8 cellular contexts compared by ENCODE assay signal in genomic region chr10:29409241-29410051, GRCh38.
DNase-seq lines count a peak whose midpoint lies in the region; ATAC-seq lines count a peak whose summit lies in the region.

No MANE protein-coding gene starts in this region.

- peak overlapping the region; percentile 83 for H3K4me3 ChIP-seq in Jurkat, Clone E6-1 (ENCODE audit: low read length)
- H3K4me3 ChIP-seq in right cardiac atrium (ENCODE audit: low read length) (peak overlapping the region; percentile 72), skeletal muscle cell (ENCODE audit: low read depth, low read length) (peak overlapping the region; percentile 78)

- H3K27ac ChIP-seq in right cardiac atrium (ENCODE audit: low read length) = peak overlapping the region; percentile 95

- peaks cover 6% of the 10 kb centered on the region for H3K4me1 ChIP-seq in right cardiac atrium (ENCODE audit: control insufficient read depth, insufficient read depth, low read length)

- peak; percentile 76 for ATAC-seq in GM21723 (IDR thresholded peaks at IDR 0.05; ENCODE audit: unreplicated experiment)
- peak; percentile 97 to 98 for ATAC-seq in right cardiac atrium
- ATAC-seq in HG02840 (IDR thresholded peaks at IDR 0.05; ENCODE audit: low FRiP score, unreplicated experiment) = no peak

- no peaks in the 10 kb centered on the region for H3K27me3 ChIP-seq in right cardiac atrium (ENCODE audit: control insufficient read depth, insufficient read depth)

- intact Hi-C loops in right cardiac atrium (cut with DNase I) = no loop called here

- DNase-seq in ELF-1 (ENCODE audit: low read depth, low spot score) (peak; percentile 76), SK-N-DZ (ENCODE audit: low spot score) (peak; percentile 66), anterior cingulate cortex (lab: John Stamatoyannopoulos, UW) (peak; percentile 6 to 87 (median 69)), right cardiac atrium (peak; percentile 84 to 93 (median 91)), skeletal muscle cell (ENCODE audit: low read depth) (peak; percentile 23)
- DNase-seq in Jurkat, Clone E6-1 (ENCODE audit: low read depth, low spot score) = peak; percentile 41

- no peaks in the 10 kb centered on the region for H3K9me3 ChIP-seq in right cardiac atrium (ENCODE audit: control insufficient read depth, low read length)

- WGBS in right cardiac atrium = 5% methylated on average over 68 of the region's 68 CpGs

Comparison
In these comparisons a context has a peak if more than half of its experiments do, and no peak if none do; other contexts are left out.
1. DNase-seq: peak in every context shown above with its lines; median percentile 91 in right cardiac atrium; 76 in ELF-1; 69 in anterior cingulate cortex; 66 in SK-N-DZ; 41 in Jurkat, Clone E6-1; 23 in skeletal muscle cell.